Comparison of ENCODE assay signal across 12 cellular contexts in the genomic region with DNA sequence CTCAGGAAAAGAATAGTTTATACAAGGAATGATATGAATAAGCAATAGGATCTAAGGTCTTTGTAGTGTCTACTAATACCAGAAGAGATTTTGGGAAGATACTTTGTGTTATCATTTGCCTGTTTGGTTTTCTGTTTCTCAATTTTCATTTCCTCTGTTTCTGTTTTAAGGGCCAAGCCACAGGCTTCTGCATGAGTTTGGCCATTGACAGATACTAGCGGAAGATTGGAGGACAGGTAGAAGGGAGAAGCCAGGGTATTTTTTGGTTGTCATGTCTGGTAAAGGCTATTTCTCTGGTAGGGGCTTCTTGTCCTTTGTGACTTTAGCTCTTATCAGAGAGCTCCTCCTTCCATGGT.
DNase-seq lines count a peak whose midpoint lies in the region; ATAC-seq lines count a peak whose summit lies in the region.
"Had no signal": no experiment of that assay in that cellular context is flagged by ENCODE, and none has a peak within 500 bp of the region (broad histone marks: within the 10 kb centered on the region; RNA-seq: fewer than 3 reads in every experiment).

No MANE protein-coding gene starts in this region.

- no peaks in the 10 kb centered on the region for H3K9me3 ChIP-seq in adipocyte (ENCODE audit: control insufficient read depth, low read length)
- H3K9me3 ChIP-seq: gastroesophageal sphincter had no signal

- no peak for DNase-seq in adipocyte (ENCODE audit: low read depth)
- no peak for DNase-seq in HK-2 (ENCODE audit: unreplicated experiment)
- DNase-seq in stimulated activated CD4-positive, alpha-beta T cell treated with anti-CD3 and anti-CD28 coated beads, Interleukin-4, amount 100 ng/mL, for 24 hours = no peak
- DNase-seq in NCI-H1417 (lab: John Stamatoyannopoulos, UW) = no peak
- DNase-seq: occipital lobe had no signal

- peak overlapping the region; percentile 24 for H3K9ac ChIP-seq in adipocyte (ENCODE audit: low read length)
- H3K9ac ChIP-seq: GM23248 had no signal

- peaks cover 9% of the 10 kb centered on the region for H3K4me1 ChIP-seq in adipocyte (ENCODE audit: control insufficient read depth, insufficient read depth, low read length)
- H3K4me1 ChIP-seq: gastroesophageal sphincter had no signal

- ATAC-seq in GM18517 (IDR thresholded peaks at IDR 0.05; ENCODE audit: unreplicated experiment) = peak; percentile 76
- ATAC-seq in GM21423 (IDR thresholded peaks at IDR 0.05; ENCODE audit: unreplicated experiment) = peak; percentile 83
- ATAC-seq in HG03066 (IDR thresholded peaks at IDR 0.05; ENCODE audit: low read depth, unreplicated experiment) = peak; percentile 74
- ATAC-seq in GM19035 (IDR thresholded peaks at IDR 0.05; ENCODE audit: unreplicated experiment) = no peak
- ATAC-seq: activated naive CD4-positive, alpha-beta T cell treated with anti-CD3 and anti-CD28 coated beads, Interleukin-2, amount 50 U/mL, for 72 hours; gastroesophageal sphincter had no signal

- H3K4me3 ChIP-seq in adipocyte (ENCODE audit: low read length) = no peak overlapping the region
- H3K4me3 ChIP-seq: gastroesophageal sphincter, GM23248 had no signal

- H3K36me3 ChIP-seq in adipocyte (ENCODE audit: control insufficient read depth, insufficient read depth, low read length, severe bottlenecking) = no peaks in the 10 kb centered on the region
- H3K36me3 ChIP-seq: gastroesophageal sphincter had no signal

- H3K27me3 ChIP-seq in adipocyte (replicated peaks; ENCODE audit: control insufficient read depth, insufficient read depth, low read length) = no peaks in the 10 kb centered on the region
- H3K27me3 ChIP-seq: gastroesophageal sphincter had no signal
